Comparison of ENCODE assay signal across 9 cellular contexts in genomic region chr3:48503406-48504050, GRCh38. TPM values are rescaled to one million over a fixed set of nuclear protein-coding genes. Genes with fewer than 3 reads are reported as not detected.
DNase-seq lines count a peak whose midpoint lies in the region; ATAC-seq lines count a peak whose summit lies in the region.
"Had no signal": no experiment of that assay in that cellular context is flagged by ENCODE, and none has a peak within 500 bp of the region (broad histone marks: within the 10 kb centered on the region; RNA-seq: fewer than 3 reads in every experiment).

No MANE protein-coding gene starts in this region.

- H3K36me3 Mint-ChIP-seq in activated CD4-positive, alpha-beta T cell treated with anti-CD3 and anti-CD28 coated beads, Interleukin-2, amount 10 ng/mL, durations not matched to agents 24 days and 14 days (ENCODE audit: low read depth), result peaks cover 16% of the 10 kb centered on the region
- H3K36me3 Mint-ChIP-seq in activated naive CD8-positive, alpha-beta T cell, result no peaks in the 10 kb centered on the region

- H3K4me3 Mint-ChIP-seq in activated CD4-positive, alpha-beta T cell treated with anti-CD3 and anti-CD28 coated beads, Interleukin-2, amount 10 ng/mL, durations not matched to agents 24 days and 14 days, result peak overlapping the region; percentile 85
- peak overlapping the region; percentile 79 for H3K4me3 Mint-ChIP-seq in activated naive CD8-positive, alpha-beta T cell

- intact Hi-C loops in activated CD4-positive, alpha-beta T cell treated with anti-CD3 and anti-CD28 coated beads, Interleukin-2, amount 10 ng/mL, durations not matched to agents 24 days and 14 days (cut with micrococcal nuclease), result no loop called here
- intact Hi-C loops in left ventricle myocardium superior (cut with micrococcal nuclease), result no loop called here

- peaks cover 52% of the 10 kb centered on the region for H3K4me1 Mint-ChIP-seq in activated CD4-positive, alpha-beta T cell treated with anti-CD3 and anti-CD28 coated beads, Interleukin-2, amount 10 ng/mL, durations not matched to agents 24 days and 14 days
- H3K4me1 Mint-ChIP-seq in activated naive CD8-positive, alpha-beta T cell (ENCODE audit: low read depth), result peaks cover 50% of the 10 kb centered on the region

- H3K9me3 Mint-ChIP-seq in activated CD4-positive, alpha-beta T cell treated with anti-CD3 and anti-CD28 coated beads, Interleukin-2, amount 10 ng/mL, durations not matched to agents 24 days and 14 days, result no peaks in the 10 kb centered on the region
- H3K9me3 Mint-ChIP-seq in activated naive CD8-positive, alpha-beta T cell (ENCODE audit: low read depth), result no peaks in the 10 kb centered on the region

- peak overlapping the region; percentile 84 for H3K27ac Mint-ChIP-seq in activated CD4-positive, alpha-beta T cell treated with anti-CD3 and anti-CD28 coated beads, Interleukin-2, amount 10 ng/mL, durations not matched to agents 24 days and 14 days
- peak overlapping the region; percentile 22 for H3K27ac Mint-ChIP-seq in activated naive CD8-positive, alpha-beta T cell

- ATAC-seq in left ventricle myocardium superior (peak; percentile 47), GM19467 (IDR thresholded peaks at IDR 0.05; ENCODE audit: unreplicated experiment) (no peak), GM19463 (IDR thresholded peaks at IDR 0.05; ENCODE audit: unreplicated experiment) (no peak)

- no peak for DNase-seq in activated CD4-positive, alpha-beta T cell treated with anti-CD3 and anti-CD28 coated beads, Interleukin-2, amount 10 ng/mL, durations not matched to agents 24 days and 14 days
- no peak for DNase-seq in activated CD4-positive, alpha-beta T cell treated with anti-CD3 and anti-CD28 coated beads for 1 hour
- DNase-seq in left ventricle myocardium superior (peak; percentile 65), retina (peak; percentile 59), NCI-H1048 (lab: John Stamatoyannopoulos, UW) (no peak)
- DNase-seq: DND-41 had no signal

- no peaks in the 10 kb centered on the region for H3K27me3 Mint-ChIP-seq in activated CD4-positive, alpha-beta T cell treated with anti-CD3 and anti-CD28 coated beads, Interleukin-2, amount 10 ng/mL, durations not matched to agents 24 days and 14 days
- H3K27me3 Mint-ChIP-seq in activated naive CD8-positive, alpha-beta T cell, result no peaks in the 10 kb centered on the region

RNA-seq across cellular contexts. Expression of gene SHISA5, which starts 0.4 kb away (rescaled TPM):
- total RNA-seq in activated CD4-positive, alpha-beta T cell treated with anti-CD3 and anti-CD28 coated beads, Interleukin-2, amount 10 ng/mL, durations not matched to agents 24 days and 14 days, result 79.1 and 84.9 TPM in 2 replicates
- 39.1 TPM for total RNA-seq in left ventricle myocardium superior

RNA-seq across cellular contexts. Expression of gene PFKFB4, which starts 53.1 kb away (rescaled TPM):
- 38.2 and 44.0 TPM in 2 replicates for total RNA-seq in activated CD4-positive, alpha-beta T cell treated with anti-CD3 and anti-CD28 coated beads, Interleukin-2, amount 10 ng/mL, durations not matched to agents 24 days and 14 days
- 2.2 TPM for total RNA-seq in left ventricle myocardium superior

RNA-seq across cellular contexts. Expression of gene ATRIP, which starts 57.0 kb away (rescaled TPM):
- 18.3 and 20.0 TPM in 2 replicates for total RNA-seq in activated CD4-positive, alpha-beta T cell treated with anti-CD3 and anti-CD28 coated beads, Interleukin-2, amount 10 ng/mL, durations not matched to agents 24 days and 14 days
- 4.9 TPM for total RNA-seq in left ventricle myocardium superior

Comparison
In these comparisons a context has a peak if more than half of its experiments do, and no peak if none do; other contexts are left out.
1. DNase-seq: peak in left ventricle myocardium superior (single experiment) and retina (single experiment); none in activated CD4-positive, alpha-beta T cell treated with anti-CD3 and anti-CD28 coated beads, Interleukin-2, amount 10 ng/mL, durations not matched to agents 24 days and 14 days (single experiment), activated CD4-positive, alpha-beta T cell treated with anti-CD3 and anti-CD28 coated beads for 1 hour (single experiment) and NCI-H1048 (single experiment).
2. RNA of gene PFKFB4, which starts 53.1 kb away (total RNA-seq): 38.2 to 44.0 TPM in activated CD4-positive, alpha-beta T cell treated with anti-CD3 and anti-CD28 coated beads, Interleukin-2, amount 10 ng/mL, durations not matched to agents 24 days and 14 days; 2.2 TPM in left ventricle myocardium superior (single experiment); every median in the first group is over 10 times any median in the second.